1 cellular context compared by ENCODE assay signal in genomic region chr5:94111209-94112004, GRCh38.
TF ChIP-seq lines count a peak whose summit lies in the region.

No MANE protein-coding gene starts in this region.

TF ChIP-seq in HepG2, 621 proteins besides CTCF, POLR2A, EP300 and RAD21 (continued from another document and continues in another):
- TF ChIP-seq ETS1 (CRISPR knock-in tag; IDR thresholded peaks at IDR 0.05) (no peak), CCDC6 (CRISPR knock-in tag; IDR thresholded peaks at IDR 0.05) (peak; percentile 90; the same call in 1 of the 2 replicates), ATF1 (CRISPR knock-in tag; IDR thresholded peaks at IDR 0.05) (peak; percentile 95), TSC22D2 (CRISPR knock-in tag; IDR thresholded peaks at IDR 0.05; ENCODE audit: borderline replicate concordance) (no peak; the same call in none of the 2 replicates), FOXC1 (CRISPR knock-in tag; IDR thresholded peaks at IDR 0.05; ENCODE audit: borderline replicate concordance) (peak; percentile 79), FOXP4 (CRISPR knock-in tag; IDR thresholded peaks at IDR 0.05) (peak; percentile 56; the same call in 1 of the 2 replicates), PPARG (CRISPR knock-in tag; conservative IDR thresholded peaks at IDR 0.05) (no peak), ZBTB1 (CRISPR knock-in tag; IDR thresholded peaks at IDR 0.05; ENCODE audit: borderline replicate concordance) (no peak), KLF6 (CRISPR knock-in tag; IDR thresholded peaks at IDR 0.05) (peak; percentile 79), HMG20A (CRISPR knock-in tag; IDR thresholded peaks at IDR 0.05; ENCODE audit: borderline replicate concordance) (no peak), TGIF2 (CRISPR knock-in tag; IDR thresholded peaks at IDR 0.05) (peak; percentile 69; the same call in 1 of the 2 replicates), ZNF564 (CRISPR knock-in tag; IDR thresholded peaks at IDR 0.05) (no peak), HDAC6 (IDR thresholded peaks at IDR 0.05; ENCODE audit: low read depth, low read length) (no peak), KDM3A (CRISPR knock-in tag; IDR thresholded peaks at IDR 0.05; ENCODE audit: low read depth) (peak; percentile 69), SMARCE1 (IDR thresholded peaks at IDR 0.05; ENCODE audit: borderline replicate concordance) (no peak), SMAD1 (CRISPR knock-in tag; IDR thresholded peaks at IDR 0.05; ENCODE audit: borderline replicate concordance, low read depth) (no peak), ZNF747 (CRISPR knock-in tag; IDR thresholded peaks at IDR 0.05; ENCODE audit: borderline replicate concordance) (no peak), CENPX (CRISPR knock-in tag; IDR thresholded peaks at IDR 0.05) (no peak), DR1 (CRISPR knock-in tag; IDR thresholded peaks at IDR 0.05) (peak; percentile 70), NFKB2 (CRISPR knock-in tag; IDR thresholded peaks at IDR 0.05; ENCODE audit: borderline replicate concordance) (peak; percentile 78), ZNF7 (CRISPR knock-in tag; IDR thresholded peaks at IDR 0.05) (no peak), HINFP (CRISPR knock-in tag; IDR thresholded peaks at IDR 0.05; ENCODE audit: low read depth) (peak; percentile 75; the same call in 1 of the 2 replicates), MIXL1 (CRISPR knock-in tag; IDR thresholded peaks at IDR 0.05) (peak; percentile 80; the same call in 1 of the 2 replicates), ZNF430 (CRISPR knock-in tag; IDR thresholded peaks at IDR 0.05) (peak; percentile 88), HES4 (CRISPR knock-in tag; IDR thresholded peaks at IDR 0.05; ENCODE audit: borderline replicate concordance) (peak; percentile 72; the same call in 1 of the 2 replicates), SNAPC4 (CRISPR knock-in tag; IDR thresholded peaks at IDR 0.05) (0 out of 2 replicates have a peak, but pooled peaks have one; percentile 54), MAX (IDR thresholded peaks at IDR 0.05) (peak; percentile 90), GPBP1L1 (CRISPR knock-in tag; IDR thresholded peaks at IDR 0.05) (no peak), ZNF17 (CRISPR knock-in tag; IDR thresholded peaks at IDR 0.05) (no peak), ZSCAN29 (CRISPR knock-in tag; conservative IDR thresholded peaks at IDR 0.05) (no peak), NFE2L1 (CRISPR knock-in tag; IDR thresholded peaks at IDR 0.05; ENCODE audit: borderline replicate concordance) (no peak), DZIP1 (CRISPR knock-in tag; IDR thresholded peaks at IDR 0.05) (no peak), ZNF629 (CRISPR knock-in tag; conservative IDR thresholded peaks at IDR 0.05) (no peak; the same call in 1 of the 2 replicates), FOXM1 (CRISPR knock-in tag; IDR thresholded peaks at IDR 0.05) (no peak; the same call in 1 of the 2 replicates), ZFP36L1 (CRISPR knock-in tag; IDR thresholded peaks at IDR 0.05) (no peak), E2F5 (CRISPR knock-in tag; conservative IDR thresholded peaks at IDR 0.05) (0 out of 2 replicates have a peak, but pooled peaks have one; percentile 17), GTF2F1 (IDR thresholded peaks at IDR 0.05; ENCODE audit: low read length) (no peak), ZBTB21 (CRISPR knock-in tag; IDR thresholded peaks at IDR 0.05) (0 out of 2 replicates have a peak, but pooled peaks have one; percentile 38), ELF1 (CRISPR knock-in tag; IDR thresholded peaks at IDR 0.05) (peak; percentile 100), ZNF503 (CRISPR knock-in tag; IDR thresholded peaks at IDR 0.05) (peak; percentile 65; the same call in 1 of the 2 replicates), ZNF343 (CRISPR knock-in tag; IDR thresholded peaks at IDR 0.05) (no peak), CENPBD1 (CRISPR knock-in tag; IDR thresholded peaks at IDR 0.05; ENCODE audit: borderline replicate concordance, low read depth) (no peak), HBP1 (CRISPR knock-in tag; IDR thresholded peaks at IDR 0.05; ENCODE audit: low read depth) (0 out of 2 replicates have a peak, but pooled peaks have one; percentile 81), PHF5A (CRISPR knock-in tag; IDR thresholded peaks at IDR 0.05; ENCODE audit: low read depth, unreplicated experiment) (peak; percentile 23)
